ENCODE assay signal across 16 cellular contexts in the genomic region with DNA sequence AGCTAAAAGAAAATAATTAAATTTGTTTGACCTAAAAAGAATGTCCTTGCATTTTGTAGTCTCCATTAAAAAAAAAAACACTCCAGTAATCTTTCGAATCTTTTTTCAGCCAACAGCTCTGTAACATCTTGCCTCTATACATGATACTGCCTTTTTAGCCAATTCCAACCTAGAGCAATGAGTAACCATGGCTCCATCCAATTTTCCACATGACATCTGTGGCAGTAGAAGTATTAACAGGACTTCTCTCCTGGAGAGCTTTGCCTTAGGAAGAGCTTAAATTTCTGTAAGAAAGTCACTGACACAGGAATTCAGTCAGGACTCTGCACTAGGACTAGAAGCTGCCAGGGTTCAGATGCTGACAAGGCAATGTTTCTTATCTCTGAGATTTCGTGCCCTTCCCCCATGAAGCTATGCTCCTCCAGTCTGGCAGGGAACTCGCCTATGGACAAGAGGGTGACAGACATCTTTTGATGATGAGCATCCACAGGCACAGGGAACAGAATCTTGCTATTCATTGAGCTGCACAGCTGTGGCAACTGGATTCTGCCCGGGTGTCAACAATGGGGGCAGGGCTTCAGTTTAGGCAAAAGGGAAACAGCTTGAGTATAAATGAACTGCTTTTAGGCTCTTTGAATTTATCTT.
DNase-seq lines count a peak whose midpoint lies in the region; ATAC-seq and TF ChIP-seq lines count a peak whose summit lies in the region.
"Had no signal": no experiment of that assay in that cellular context is flagged by ENCODE, and none has a peak within 500 bp of the region (broad histone marks: within the 10 kb centered on the region; RNA-seq: fewer than 3 reads in every experiment).

No MANE protein-coding gene starts in this region.

- H3K9me3 ChIP-seq in SK-N-SH: no peaks in the 10 kb centered on the region

- TF ChIP-seq EP300 in SK-N-SH (IDR thresholded peaks at IDR 0.05; ENCODE audit: borderline replicate concordance in 1 of 2, low read depth in 1 of 2, low read length in 1 of 2): no peak; a peak in 1 of 4 replicates

- H3K4me3 ChIP-seq in SK-N-SH (ENCODE audit: low read depth in 2 of 2, low read length in 1 of 2) (no peak overlapping the region), fibroblast of the aortic adventitia (ENCODE audit: low read depth, low read length) (no peak overlapping the region)
- H3K4me3 ChIP-seq: BLaER1 had no signal

- DNase-seq in DMS 273 (lab: John Stamatoyannopoulos, UW; ENCODE audit: unreplicated experiment) (peak; percentile 65), SK-N-SH (peak; percentile 51), fibroblast of the aortic adventitia (ENCODE audit: low read depth) (peak; percentile 48), neural crest cell (ENCODE audit: low read depth, low spot score) (peak; percentile 8), GM13977 (ENCODE audit: low spot score) (no peak)
- DNase-seq in activated CD4-positive, alpha-beta memory T cell treated with anti-CD3 and anti-CD28 coated beads for 36 hours: no peak
- DNase-seq in activated T-cell treated with anti-CD3 and anti-CD28 coated beads, Interleukin-2, amount 50 U/mL, for 48 hours: no peak
- DNase-seq: activated CD8-positive, alpha-beta T cell treated with anti-CD3 and anti-CD28 coated beads, Interleukin-2, amount 10 ng/mL, durations not matched to agents 7 days and 5 days; activated naive CD4-positive, alpha-beta T cell treated with Interleukin-2 at 50 U/mL for 16 hours; GDM1; NCI-H2081 treated with DMSO at 0.1 percent for 48 hours; stimulated activated naive CD8-positive, alpha-beta T cell treated with anti-CD3 and anti-CD28 coated beads, Interleukin-15, amount 100 ng/mL, for 72 hours had no signal

- no peak overlapping the region for H3K4me3 Mint-ChIP-seq in neural crest cell
- H3K4me3 Mint-ChIP-seq in activated CD4-positive, alpha-beta memory T cell treated with anti-CD3 and anti-CD28 coated beads for 36 hours: no peak overlapping the region
- H3K4me3 Mint-ChIP-seq: activated CD8-positive, alpha-beta T cell treated with anti-CD3 and anti-CD28 coated beads, Interleukin-2, amount 10 ng/mL, durations not matched to agents 7 days and 5 days; stimulated activated naive CD8-positive, alpha-beta T cell treated with anti-CD3 and anti-CD28 coated beads, Interleukin-15, amount 100 ng/mL, for 72 hours; T-helper 2 cell treated with Interferon-gamma antibody and Interleukin-4, amounts not matched to agents 5 μg/mL and 100 μg/mL, for 36 hours had no signal

- peaks cover 3% of the 10 kb centered on the region for H3K36me3 Mint-ChIP-seq in neural crest cell (ENCODE audit: low read depth)
- peaks cover 2% of the 10 kb centered on the region for H3K36me3 Mint-ChIP-seq in activated CD4-positive, alpha-beta memory T cell treated with anti-CD3 and anti-CD28 coated beads for 36 hours

- peaks cover 98% of the 10 kb centered on the region for H3K79me2 ChIP-seq in SK-N-SH (ENCODE audit: insufficient read depth)

- H3K4me2 ChIP-seq in SK-N-SH: 0 out of 2 replicates have a peak overlapping the region, but pooled peaks have one; percentile 6
- H3K4me2 ChIP-seq: BLaER1 had no signal

- WGBS in SK-N-SH (ENCODE audit: low lambda C conversion rate): 40% methylated on average over 4 of the region's 4 CpGs

- CTCF ChIA-PET in SK-N-SH (lab: Yijun Ruan, JAX): interaction anchor here (0.5 to 1.8 kb wide), 4 partner anchors 8 to 78 kb away, joined by 3 to 6 read pairs (median 4); no protein-coding TSS in a partner anchor
- CTCF ChIA-PET in activated CD4-positive, alpha-beta memory T cell treated with anti-CD3 and anti-CD28 coated beads for 36 hours (lab: Charles Lee): interaction anchor here (1.3 to 2.3 kb wide), 2 partner anchors 9 to 70 kb away, joined by 4 to 8 read pairs; no protein-coding TSS in a partner anchor

- H3K27ac Mint-ChIP-seq in neural crest cell (ENCODE audit: unreplicated experiment): peak overlapping the region; percentile 83
- no peak overlapping the region for H3K27ac Mint-ChIP-seq in activated CD4-positive, alpha-beta memory T cell treated with anti-CD3 and anti-CD28 coated beads for 36 hours
- H3K27ac Mint-ChIP-seq: activated CD8-positive, alpha-beta T cell treated with anti-CD3 and anti-CD28 coated beads, Interleukin-2, amount 10 ng/mL, durations not matched to agents 7 days and 5 days; stimulated activated naive CD8-positive, alpha-beta T cell treated with anti-CD3 and anti-CD28 coated beads, Interleukin-15, amount 100 ng/mL, for 72 hours; T-helper 2 cell treated with Interferon-gamma antibody and Interleukin-4, amounts not matched to agents 5 μg/mL and 100 μg/mL, for 36 hours had no signal

- no peak for ATAC-seq in GM19035 (IDR thresholded peaks at IDR 0.05; ENCODE audit: unreplicated experiment)
- ATAC-seq: activated CD8-positive, alpha-beta T cell treated with anti-CD3 and anti-CD28 coated beads, Interleukin-2, amount 10 ng/mL, durations not matched to agents 7 days and 5 days; Panc1; stimulated activated naive CD8-positive, alpha-beta T cell treated with anti-CD3 and anti-CD28 coated beads, Interleukin-15, amount 100 ng/mL, for 72 hours had no signal

- POLR2A ChIA-PET in SK-N-SH (lab: Yijun Ruan, JAX): no interaction called here
- POLR2A ChIA-PET in activated CD4-positive, alpha-beta memory T cell treated with anti-CD3 and anti-CD28 coated beads for 36 hours (lab: Charles Lee): no interaction called here

- H3K27ac ChIP-seq in SK-N-SH (ENCODE audit: low read depth in 2 of 2, low read length in 1 of 2): peak overlapping the region in 1 of 2 experiments; percentile 77; a peak in 2 of 4 replicates
- H3K27ac ChIP-seq: BLaER1 had no signal

- no peak for TF ChIP-seq RAD21 in SK-N-SH (IDR thresholded peaks at IDR 0.05; ENCODE audit: low read length)

- in situ Hi-C loops in GM13977 (cut with MboI; ENCODE audit: low pct_unique_long_range_greater_than_20kb, low sequenced_read_pairs, unreplicated experiment): no loop called here

- peaks cover 5% of the 10 kb centered on the region for H3F3A ChIP-seq in SK-N-SH (replicated peaks; ENCODE audit: insufficient read depth)

- no peaks in the 10 kb centered on the region; the same call in none of the 2 replicates for H4K20me1 ChIP-seq in SK-N-SH (ENCODE audit: insufficient read depth)
- H4K20me1 ChIP-seq: BLaER1 had no signal

- H2AFZ ChIP-seq in SK-N-SH (ENCODE audit: low read depth): no peak overlapping the region

- peaks cover 11% of the 10 kb centered on the region for H3K9me3 Mint-ChIP-seq in neural crest cell
- H3K9me3 Mint-ChIP-seq in activated CD4-positive, alpha-beta memory T cell treated with anti-CD3 and anti-CD28 coated beads for 36 hours: peaks cover 3% of the 10 kb centered on the region
- H3K9me3 Mint-ChIP-seq: stimulated activated naive CD8-positive, alpha-beta T cell treated with anti-CD3 and anti-CD28 coated beads, Interleukin-15, amount 100 ng/mL, for 72 hours; T-helper 2 cell treated with Interferon-gamma antibody and Interleukin-4, amounts not matched to agents 5 μg/mL and 100 μg/mL, for 36 hours had no signal

- no peaks in the 10 kb centered on the region for H3K9me2 ChIP-seq in SK-N-SH

- peaks cover 0 to 19% of the 10 kb centered on the region in 2 experiments for H3K36me3 ChIP-seq in SK-N-SH (replicated peaks in 1 of 2; ENCODE audit: control insufficient read depth in 1 of 2, insufficient read depth in 2 of 2, low read length in 1 of 2)
- H3K36me3 ChIP-seq: BLaER1 had no signal

- H3K27me3 ChIP-seq in SK-N-SH (ENCODE audit: insufficient read depth): no peaks in the 10 kb centered on the region
- H3K27me3 ChIP-seq: BLaER1 had no signal

- H3K4me1 Mint-ChIP-seq in neural crest cell: peaks cover 18% of the 10 kb centered on the region
- peaks cover 2% of the 10 kb centered on the region for H3K4me1 Mint-ChIP-seq in activated CD4-positive, alpha-beta memory T cell treated with anti-CD3 and anti-CD28 coated beads for 36 hours (ENCODE audit: low read depth)
- H3K4me1 Mint-ChIP-seq: stimulated activated naive CD8-positive, alpha-beta T cell treated with anti-CD3 and anti-CD28 coated beads, Interleukin-15, amount 100 ng/mL, for 72 hours had no signal

- no peak overlapping the region for H3K9ac ChIP-seq in SK-N-SH
- H3K9ac ChIP-seq: BLaER1 had no signal

- TF ChIP-seq CTCF in SK-N-SH (IDR thresholded peaks at IDR 0.05): no peak
- TF ChIP-seq CTCF in fibroblast of the aortic adventitia (IDR thresholded peaks at IDR 0.05; ENCODE audit: insufficient read depth, low read length): no peak
- TF ChIP-seq CTCF in neural crest cell (conservative IDR thresholded peaks at IDR 0.05): no peak
- no peak for TF ChIP-seq CTCF in GM13977 (IDR thresholded peaks at IDR 0.05; ENCODE audit: extremely low read depth, insufficient read depth, missing control alignments)

- peaks cover 3 to 15% of the 10 kb centered on the region in 2 experiments; a peak in 2 of 4 replicates for H3K4me1 ChIP-seq in SK-N-SH (ENCODE audit: control insufficient read depth in 1 of 2, insufficient read depth in 2 of 2, low read depth in 1 of 2, low read length in 1 of 2)
- H3K4me1 ChIP-seq: BLaER1 had no signal

- intact Hi-C loops in activated CD4-positive, alpha-beta memory T cell treated with anti-CD3 and anti-CD28 coated beads for 36 hours (cut with micrococcal nuclease): no loop called here

- no peaks in the 10 kb centered on the region for H3K27me3 Mint-ChIP-seq in neural crest cell (ENCODE audit: low read depth)
- H3K27me3 Mint-ChIP-seq in activated CD4-positive, alpha-beta memory T cell treated with anti-CD3 and anti-CD28 coated beads for 36 hours: no peaks in the 10 kb centered on the region
- H3K27me3 Mint-ChIP-seq: stimulated activated naive CD8-positive, alpha-beta T cell treated with anti-CD3 and anti-CD28 coated beads, Interleukin-15, amount 100 ng/mL, for 72 hours had no signal

TF ChIP-seq in SK-N-SH, 30 proteins besides CTCF, POLR2A, EP300 and RAD21 (continues in another document):
- no peak for TF ChIP-seq TAF1 (IDR thresholded peaks at IDR 0.05; ENCODE audit: borderline replicate concordance, low read depth, low read length)
- TF ChIP-seq RXRA (IDR thresholded peaks at IDR 0.05; ENCODE audit: borderline replicate concordance, low read depth): no peak
- peak; percentile 80 for TF ChIP-seq FOXJ3 (CRISPR knock-in tag; IDR thresholded peaks at IDR 0.05)
- peak; percentile 58 for TF ChIP-seq CHD2 (IDR thresholded peaks at IDR 0.05; ENCODE audit: low read length, partially characterized antibody)
- no peak for TF ChIP-seq RCOR1 (IDR thresholded peaks at IDR 0.05; ENCODE audit: low read length)
- no peak for TF ChIP-seq POLR2AphosphoS5 (IDR thresholded peaks at IDR 0.05; ENCODE audit: low read depth, low read length)
- TF ChIP-seq ELF1 (IDR thresholded peaks at IDR 0.05): no peak
- no peak for TF ChIP-seq SMC3 (IDR thresholded peaks at IDR 0.05; ENCODE audit: low read depth, low read length)

Comparison
In these comparisons a context has a peak if more than half of its experiments do, and no peak if none do; other contexts are left out.
1. DNase-seq: peak in DMS 273 (single experiment), SK-N-SH (single experiment), fibroblast of the aortic adventitia (single experiment) and neural crest cell (single experiment); none in activated CD4-positive, alpha-beta memory T cell treated with anti-CD3 and anti-CD28 coated beads for 36 hours (single experiment), GM13977 (single experiment) and activated T-cell treated with anti-CD3 and anti-CD28 coated beads, Interleukin-2, amount 50 U/mL, for 48 hours (0 of 2).